ENCODE assay signal across 33 cellular contexts in the genomic region with DNA sequence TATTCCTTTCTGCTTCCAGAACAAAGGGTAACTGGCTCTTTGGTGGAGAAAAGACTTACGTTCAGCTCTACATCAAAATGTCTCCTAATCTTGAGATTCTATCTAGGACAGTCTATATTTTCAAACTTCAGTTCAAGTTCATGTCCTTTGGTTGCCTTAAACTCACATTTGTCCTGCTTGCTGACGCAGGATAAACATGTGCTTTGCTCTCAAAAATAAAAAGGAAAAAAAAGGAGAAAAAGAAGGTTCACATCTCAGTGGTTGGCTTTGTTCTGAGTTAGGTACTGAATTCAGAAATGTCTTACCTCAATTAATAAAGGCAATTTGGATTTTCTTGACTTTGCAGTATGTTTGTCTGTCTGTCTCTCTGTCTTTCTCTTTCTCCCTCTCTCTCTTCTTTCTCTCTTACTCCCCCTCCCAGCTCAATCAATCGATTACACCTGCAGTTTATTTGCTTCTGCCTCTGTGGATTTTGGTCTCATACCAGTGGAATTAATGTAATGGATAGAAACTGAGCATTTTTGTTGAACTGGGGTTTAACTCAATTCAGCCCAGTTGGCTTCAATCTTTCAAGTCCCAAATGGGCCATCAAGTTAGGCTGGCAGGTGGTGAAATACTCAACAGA.
"Had no signal": no experiment of that assay in that cellular context is flagged by ENCODE, and none has a peak within 500 bp of the region (broad histone marks: within the 10 kb centered on the region; RNA-seq: fewer than 3 reads in every experiment).

No MANE protein-coding gene starts in this region.

- H2AFZ ChIP-seq: PC-9 had no signal

- FAIRE-seq: RCC 7860 had no signal

- DNase-seq: MG63, NCI-H1048, NCI-H1092 treated with DMSO at 0.1 percent for 48 hours, NCI-H1105 treated with DMSO at 0.1 percent for 48 hours, NCI-H1417, NCI-H1436, NCI-H146, NCI-H1694, NCI-H187, NCI-H1930, NCI-H2029 treated with DMSO at 0.1 percent for 48 hours, NCI-H2081 treated with DMSO at 0.1 percent for 48 hours, NCI-H2107, NCI-H2171, NCI-H226, NCI-H446 treated with DMSO at 0.1 percent for 48 hours, NCI-H510A, NCI-H524, NCI-H526, NCI-H69, NCI-H748 treated with DMSO at 0.1 percent for 48 hours, NCI-H82, PC-9, SHP77, SIG-M5, SJCRH30, T-cell had no signal

- H3K9me3 ChIP-seq: MG63 had no signal

- H3K4me1 Mint-ChIP-seq: T-cell had no signal

- ATAC-seq: Panc1, Right ventricle myocardium inferior, SK-N-SH treated with all-trans-retinoic acid at 6 μM for 48 hours, T-cell had no signal

- H3K27me3 ChIP-seq: MG63, SJCRH30 had no signal

- H3K4me1 ChIP-seq: SJCRH30 had no signal

- H3K4me3 ChIP-seq: MG63, PC-9, SJCRH30, SK-N-MC had no signal

- H3K4me2 ChIP-seq: PC-9 had no signal

- H3K36me3 ChIP-seq: MG63, SJCRH30 had no signal

- H3K27ac ChIP-seq: PC-9, RWPE1, SJCRH30, SK-N-MC had no signal

- H3K4me3 Mint-ChIP-seq: T-cell had no signal
